In the genomic region with DNA sequence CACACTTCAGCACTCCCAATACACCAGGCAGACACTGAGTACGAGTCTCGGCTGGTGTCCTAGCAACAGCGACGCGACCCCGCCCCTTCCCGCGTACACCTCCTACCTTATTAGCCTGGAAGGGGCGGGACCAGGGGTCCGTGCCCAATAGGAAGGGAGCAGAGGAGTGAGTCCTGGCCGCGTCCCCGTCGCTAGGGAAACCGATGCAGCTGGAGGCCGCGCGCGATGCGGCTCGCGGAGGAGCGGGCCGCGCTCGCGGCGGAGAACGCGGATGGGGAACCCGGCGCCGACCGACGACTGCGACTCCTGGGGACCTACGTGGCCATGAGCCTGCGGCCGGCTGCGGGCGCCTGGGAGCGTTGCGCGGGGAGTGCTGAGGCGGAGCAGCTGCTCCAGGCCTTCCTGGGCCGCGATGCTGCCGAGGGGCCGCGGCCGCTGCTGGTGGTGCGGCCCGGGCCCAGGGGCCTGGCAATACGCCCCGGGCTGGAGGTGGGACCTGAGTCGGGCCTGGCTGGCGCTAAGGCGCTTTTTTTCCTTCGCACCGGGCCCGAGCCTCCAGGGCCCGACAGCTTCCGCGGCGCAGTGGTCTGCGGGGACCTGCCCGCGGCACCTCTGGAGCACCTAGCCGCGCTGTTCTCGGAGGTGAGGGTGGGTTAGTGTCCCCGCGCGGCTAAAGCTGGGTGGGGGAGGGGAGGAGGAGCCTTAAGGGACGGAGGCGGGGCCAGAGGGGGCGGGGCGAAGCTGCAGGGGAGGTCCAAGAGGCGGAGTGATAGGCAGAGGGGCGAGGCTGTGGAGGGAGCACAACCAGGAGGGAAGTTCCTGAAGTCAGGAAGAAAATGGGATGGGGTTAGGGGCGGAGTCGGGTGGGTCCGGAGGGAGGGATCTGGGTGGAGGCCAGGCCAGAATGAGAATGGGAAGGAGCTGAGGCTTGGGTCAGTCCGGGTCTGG, we compare ENCODE assay signal across 8 cellular contexts. TPM values are rescaled to one million over a fixed set of nuclear protein-coding genes. Genes with fewer than 3 reads are reported as not detected.
DNase-seq lines count a peak whose midpoint lies in the region; ATAC-seq, FAIRE-seq and TF ChIP-seq lines count a peak whose summit lies in the region.

A gene with protein sequence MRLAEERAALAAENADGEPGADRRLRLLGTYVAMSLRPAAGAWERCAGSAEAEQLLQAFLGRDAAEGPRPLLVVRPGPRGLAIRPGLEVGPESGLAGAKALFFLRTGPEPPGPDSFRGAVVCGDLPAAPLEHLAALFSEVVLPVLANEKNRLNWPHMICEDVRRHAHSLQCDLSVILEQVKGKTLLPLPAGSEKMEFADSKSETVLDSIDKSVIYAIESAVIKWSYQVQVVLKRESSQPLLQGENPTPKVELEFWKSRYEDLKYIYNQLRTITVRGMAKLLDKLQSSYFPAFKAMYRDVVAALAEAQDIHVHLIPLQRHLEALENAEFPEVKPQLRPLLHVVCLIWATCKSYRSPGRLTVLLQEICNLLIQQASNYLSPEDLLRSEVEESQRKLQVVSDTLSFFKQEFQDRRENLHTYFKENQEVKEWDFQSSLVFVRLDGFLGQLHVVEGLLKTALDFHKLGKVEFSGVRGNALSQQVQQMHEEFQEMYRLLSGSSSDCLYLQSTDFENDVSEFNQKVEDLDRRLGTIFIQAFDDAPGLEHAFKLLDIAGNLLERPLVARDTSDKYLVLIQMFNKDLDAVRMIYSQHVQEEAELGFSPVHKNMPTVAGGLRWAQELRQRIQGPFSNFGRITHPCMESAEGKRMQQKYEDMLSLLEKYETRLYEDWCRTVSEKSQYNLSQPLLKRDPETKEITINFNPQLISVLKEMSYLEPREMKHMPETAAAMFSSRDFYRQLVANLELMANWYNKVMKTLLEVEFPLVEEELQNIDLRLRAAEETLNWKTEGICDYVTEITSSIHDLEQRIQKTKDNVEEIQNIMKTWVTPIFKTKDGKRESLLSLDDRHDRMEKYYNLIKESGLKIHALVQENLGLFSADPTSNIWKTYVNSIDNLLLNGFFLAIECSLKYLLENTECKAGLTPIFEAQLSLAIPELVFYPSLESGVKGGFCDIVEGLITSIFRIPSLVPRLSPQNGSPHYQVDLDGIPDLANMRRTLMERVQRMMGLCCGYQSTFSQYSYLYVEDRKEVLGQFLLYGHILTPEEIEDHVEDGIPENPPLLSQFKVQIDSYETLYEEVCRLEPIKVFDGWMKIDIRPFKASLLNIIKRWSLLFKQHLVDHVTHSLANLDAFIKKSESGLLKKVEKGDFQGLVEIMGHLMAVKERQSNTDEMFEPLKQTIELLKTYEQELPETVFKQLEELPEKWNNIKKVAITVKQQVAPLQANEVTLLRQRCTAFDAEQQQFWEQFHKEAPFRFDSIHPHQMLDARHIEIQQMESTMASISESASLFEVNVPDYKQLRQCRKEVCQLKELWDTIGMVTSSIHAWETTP (N-terminal part only) (plus strand): TSS at position 197 of the 948 bp plus-strand sequence. CDS start 29 bp downstream, at position 226.

- FAIRE-seq in kidney (lab: Jason Lieb, UNC) (peak; percentile 69), small intestine (lab: Jason Lieb, UNC) (no peak), H54 (lab: Jason Lieb, UNC) (no peak)

- H3K9ac ChIP-seq in kidney (ENCODE audit: low read length in 2 of 2), result peak within 1 kb of the TSS in 1 of 2 donors; percentile 44

- ATAC-seq in GM21526 (IDR thresholded peaks at IDR 0.05; ENCODE audit: low FRiP score, unreplicated experiment) (no peak), HG02623 (IDR thresholded peaks at IDR 0.05; ENCODE audit: unreplicated experiment) (no peak)

- H3K36me3 ChIP-seq in kidney (ENCODE audit: control insufficient read depth in 1 of 2, insufficient read depth in 2 of 2, low read length in 2 of 2) (no peaks in the 10 kb centered on the region), small intestine (ENCODE audit: control insufficient read depth in 2 of 2, insufficient read depth in 2 of 2, low read length in 2 of 2) (no peaks in the 10 kb centered on the region)

- H3K4me1 ChIP-seq in kidney (ENCODE audit: control insufficient read depth in 1 of 2, insufficient read depth in 1 of 2, low read depth in 1 of 2, low read length in 2 of 2) (no peaks in the 10 kb centered on the region), small intestine (ENCODE audit: control insufficient read depth in 2 of 2, insufficient read depth in 1 of 2, low read depth in 1 of 2, low read length in 1 of 2) (peaks cover 0 to 3% of the 10 kb centered on the region in 2 donors)

- H3K27ac ChIP-seq in kidney (ENCODE audit: low read depth in 2 of 2, low read length in 2 of 2) (peak within 1 kb of the TSS; percentile 30 to 49), small intestine (ENCODE audit: low read depth in 1 of 2, low read length in 1 of 2) (peak within 1 kb of the TSS in 1 of 2 donors; percentile 65)

- TF ChIP-seq CTCF in choroid plexus epithelial cell (conservative IDR thresholded peaks at IDR 0.05; ENCODE audit: low read depth, low read length) (no peak), kidney (IDR thresholded peaks at IDR 0.05; ENCODE audit: borderline replicate concordance, extremely low read depth, insufficient read depth) (no peak)

- intact Hi-C loops in kidney (cut with DNase I), result no loop called here

- TF ChIP-seq POLR2A in H54 (IDR thresholded peaks at IDR 0.05; ENCODE audit: low read depth, low read length), result no peak

- no peaks in the 10 kb centered on the region for H3K27me3 ChIP-seq in small intestine (ENCODE audit: control insufficient read depth in 2 of 2, insufficient read depth in 2 of 2, low read length in 2 of 2)

- H3K9me3 ChIP-seq in kidney (ENCODE audit: control insufficient read depth in 1 of 2, low read length in 2 of 2), result no peaks in the 10 kb centered on the region
- no peaks in the 10 kb centered on the region for H3K9me3 ChIP-seq in small intestine (ENCODE audit: control insufficient read depth, low read depth)

- DNase-seq in DMS 273 (lab: John Stamatoyannopoulos, UW; ENCODE audit: unreplicated experiment), result peak; percentile 97
- DNase-seq in NCI-H345 (lab: John Stamatoyannopoulos, UW), result peak; percentile 95
- DNase-seq in choroid plexus epithelial cell (ENCODE audit: low read depth), result peak; percentile 22
- peak; percentile 99 for DNase-seq in kidney
- peak; percentile 97 for DNase-seq in small intestine
- DNase-seq in H54 (ENCODE audit: insufficient read length, low spot score), result no peak

- WGBS in small intestine, 3 donors, result 3 to 12% (median 7%) methylated on average over 74 to 84 of the region's 84 CpGs

- H3K4me3 ChIP-seq in choroid plexus epithelial cell (ENCODE audit: low read depth, low read length) (peak within 1 kb of the TSS; percentile 8), kidney (ENCODE audit: low read length in 2 of 2) (peak within 1 kb of the TSS; percentile 40 to 58), small intestine (ENCODE audit: low read depth in 1 of 2, low read length in 2 of 2) (peak within 1 kb of the TSS in 1 of 2 donors; percentile 46)

RNA-seq across cellular contexts. Expression of the gene that starts here (rescaled TPM):
- total RNA-seq in kidney, result 6.9 TPM
- polyA plus RNA-seq in kidney (ENCODE audit: insufficient read depth, low read depth, low replicate concordance) (3.7 TPM), small intestine (under 1 TPM in 1 of 3 donors, not detected in 2; 0.24 TPM)

Comparison
In these comparisons a context has a peak if more than half of its experiments do, and no peak if none do; other contexts are left out.
1. Peak in DNase-seq in small intestine; RNA of the gene not detected or under 1 TPM.